36 cellular contexts compared by ENCODE assay signal in the genomic region with DNA sequence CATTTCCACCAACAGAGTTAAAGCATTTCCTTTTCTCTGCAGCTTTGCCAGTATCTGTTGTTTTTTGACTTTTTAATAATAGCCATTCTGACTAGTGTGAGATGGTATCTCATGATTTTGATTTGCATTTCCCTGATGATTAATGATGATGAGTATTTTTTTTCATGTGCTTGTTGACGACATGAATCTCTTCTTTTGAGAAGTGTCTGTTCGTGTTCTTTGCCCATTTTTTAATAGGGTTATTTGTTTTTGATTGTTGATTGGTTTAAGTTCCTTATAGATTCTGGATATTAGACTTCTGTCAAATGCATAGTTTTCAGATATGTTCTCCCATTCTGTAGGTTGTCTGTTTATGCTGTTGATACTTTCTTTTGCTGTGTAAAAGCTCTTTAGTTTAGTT. TPM values are rescaled to one million over a fixed set of nuclear protein-coding genes. Genes with fewer than 3 reads are reported as not detected.
"Had no signal": no experiment of that assay in that cellular context is flagged by ENCODE, and none has a peak within 500 bp of the region (broad histone marks: within the 10 kb centered on the region; RNA-seq: fewer than 3 reads in every experiment).

No MANE protein-coding gene starts in this region.

- H3K27me3 ChIP-seq: adrenal gland, ascending aorta, body of pancreas, brain microvascular endothelial cell, breast epithelium, cardiac muscle cell had no signal

- DNase-seq: activated effector memory CD4-positive, alpha-beta T cell treated with anti-CD3 and anti-CD28 coated beads, Interleukin-2, amount 50 U/mL, for 16 hours; activated effector memory CD4-positive, alpha-beta T cell treated with Interleukin-2 at 50 U/mL for 16 hours; activated gamma-delta T cell; activated gamma-delta T cell treated with Interleukin-2 at 50 U/mL for 16 hours; activated naive CD4-positive, alpha-beta T cell; activated naive CD4-positive, alpha-beta T cell treated with anti-CD3 and anti-CD28 coated beads for 36 hours; activated naive CD4-positive, alpha-beta T cell treated with anti-CD3 and anti-CD28 coated beads, Interleukin-2, amount 10 ng/mL, durations not matched to agents 7 days and 5 days; activated naive CD4-positive, alpha-beta T cell treated with anti-CD3 and anti-CD28 coated beads, Interleukin-2, amount 50 U/mL, for 16 hours; activated naive CD4-positive, alpha-beta T cell treated with Interleukin-2 at 50 U/mL for 16 hours; activated naive CD8-positive, alpha-beta T cell treated with anti-CD3 and anti-CD28 coated beads for 36 hours; activated naive CD8-positive, alpha-beta T cell treated with anti-CD3 and anti-CD28 coated beads, Interleukin-2, amount 10 ng/mL, durations not matched to agents 7 days and 5 days; activated naive CD8-positive, alpha-beta T cell treated with anti-CD3 and anti-CD28 coated beads, Interleukin-2, amount 50 U/mL, for 24 hours; activated T-cell treated with anti-CD3 and anti-CD28 coated beads, Interleukin-2, amount 50 U/mL, for 1 hour; activated T-cell treated with anti-CD3 and anti-CD28 coated beads, Interleukin-2, amount 50 U/mL, for 24 hours; activated T-cell treated with anti-CD3 and anti-CD28 coated beads, Interleukin-2, amount 50 U/mL, for 4 hours; activated T-cell treated with anti-CD3 and anti-CD28 coated beads, Interleukin-2, amount 50 U/mL, for 48 hours; activated T-cell treated with anti-CD3 and anti-CD28 coated beads, Interleukin-2, amount 50 U/mL, for 72 hours; adrenal gland; amniotic stem cell; amygdala; anterior cingulate cortex; aorta; body of pancreas; brain microvascular endothelial cell; caudate nucleus; central memory CD4-positive, alpha-beta T cell; cerebellar nuclear complex had no signal

- H3K36me3 ChIP-seq: adrenal gland, ascending aorta, brain microvascular endothelial cell, breast epithelium, cardiac muscle cell had no signal

- H3K4me1 ChIP-seq: adrenal gland, ascending aorta, breast epithelium had no signal

- H3K9me3 ChIP-seq: adrenal gland, ascending aorta, body of pancreas had no signal

- H3K4me3 ChIP-seq: adrenal gland, ascending aorta, body of pancreas, breast epithelium, cardiac muscle cell had no signal

- FAIRE-seq: astrocyte, bronchial epithelial cell had no signal

- ATAC-seq: activated naive CD4-positive, alpha-beta T cell treated with anti-CD3 and anti-CD28 coated beads, Interleukin-2, amount 50 U/mL, for 72 hours; activated naive CD8-positive, alpha-beta T cell treated with anti-CD3 and anti-CD28 coated beads, Interleukin-2, amount 50 U/mL, for 24 hours; activated T-cell treated with anti-CD3 and anti-CD28 coated beads, Interleukin-2, amount 50 U/mL, for 4 hours; activated T-cell treated with anti-CD3 and anti-CD28 coated beads, Interleukin-2, amount 50 U/mL, for 72 hours; activated T-helper 17 cell treated with anti-CD3 and anti-CD28 coated beads, Interleukin-2, amount 50 U/mL, for 72 hours; body of pancreas had no signal

- H3K27ac ChIP-seq: adrenal gland, ascending aorta, body of pancreas, brain microvascular endothelial cell, breast epithelium, cardiac muscle cell had no signal

RNA-seq across cellular contexts. Expression of gene PALMD, which starts 37.9 kb away (rescaled TPM):
- total RNA-seq: activated naive CD4-positive, alpha-beta T cell treated with anti-CD3 and anti-CD28 coated beads for 36 hours; activated naive CD4-positive, alpha-beta T cell treated with anti-CD3 and anti-CD28 coated beads, Interleukin-2, amount 50 U/mL, for 72 hours; activated naive CD8-positive, alpha-beta T cell treated with anti-CD3 and anti-CD28 coated beads for 36 hours; activated naive CD8-positive, alpha-beta T cell treated with anti-CD3 and anti-CD28 coated beads, Interleukin-2, amount 10 ng/mL, durations not matched to agents 7 days and 5 days; activated T-cell treated with anti-CD3 and anti-CD28 coated beads, Interleukin-2, amount 50 U/mL, for 4 hours; activated T-cell treated with anti-CD3 and anti-CD28 coated beads, Interleukin-2, amount 50 U/mL, for 72 hours; activated T-helper 1 cell treated with anti-CD3 and anti-CD28 coated beads, Interleukin-12 subunit alpha, Interleukin-12 subunit beta, Interleukin-2, Interleukin-4 antibody, amounts not matched to agents 30 ng/mL and 10 ng/mL and 1 ng/mL, durations not matched to agents 14 hours and 24 hours and 36 hours; activated T-helper 17 cell treated with anti-CD3 and anti-CD28 coated beads, Interleukin-2, amount 50 U/mL, for 72 hours; activated T-helper 2 cell treated with anti-CD3 and anti-CD28 coated beads, Interferon-gamma antibody, Interleukin-2, Interleukin-4, amounts not matched to agents 10 μg/mL and 5 μg/mL and 100 μg/mL, durations not matched to agents 14 hours and 24 hours and 36 hours had no signal
